In genomic region chr4:45646885-45647598, GRCh38 we compare ENCODE assay signal across 28 cellular contexts.
"Had no signal": no experiment of that assay in that cellular context is flagged by ENCODE, and none has a peak within 500 bp of the region (broad histone marks: within the 10 kb centered on the region; RNA-seq: fewer than 3 reads in every experiment).

No MANE protein-coding gene starts in this region.

- H3K9me3 ChIP-seq: adrenal gland, esophagus muscularis mucosa, left lung, lower lobe of right lung, neutrophil, ovary, psoas muscle, right atrium auricular region, upper lobe of right lung had no signal

- H3K27me3 ChIP-seq: adrenal gland, cardiac muscle cell, esophagus muscularis mucosa, foreskin keratinocyte, heart left ventricle, left lung, neutrophil, ovary, right atrium auricular region, upper lobe of right lung had no signal

- H3K27ac ChIP-seq: adrenal gland, cardiac muscle cell, esophagus muscularis mucosa, foreskin keratinocyte, heart left ventricle, left lung, lower lobe of right lung, neutrophil, ovary, psoas muscle, right atrium auricular region, upper lobe of right lung, WERI-Rb-1 had no signal

- H3K4me1 ChIP-seq: adrenal gland, foreskin keratinocyte, heart left ventricle, left lung, lower lobe of right lung, psoas muscle, right atrium auricular region, upper lobe of right lung had no signal

- DNase-seq: activated CD4-positive, alpha-beta T cell treated with anti-CD3 and anti-CD28 coated beads for 48 hours; activated CD4-positive, alpha-beta T cell treated with anti-CD3 and anti-CD28 coated beads, Interleukin-2, amount 50 U/mL, for 48 hours; activated CD8-positive, alpha-beta memory T cell treated with anti-CD3 and anti-CD28 coated beads for 24 hours; activated effector memory CD4-positive, alpha-beta T cell treated with anti-CD3 and anti-CD28 coated beads, Interleukin-2, amount 50 U/mL, for 16 hours; activated naive CD4-positive, alpha-beta T cell treated with anti-CD3 and anti-CD28 coated beads for 36 hours; activated naive CD8-positive, alpha-beta T cell treated with anti-CD3 and anti-CD28 coated beads for 36 hours; adrenal gland; aorta; cerebellar nuclear complex; cortex of kidney; foreskin keratinocyte; heart left ventricle; kidney glomerular epithelial cell; left lung; lower lobe of right lung; mesendoderm; nephron progenitor cell; ovary; psoas muscle; stimulated activated CD4-positive, alpha-beta T cell treated with anti-CD3 and anti-CD28 coated beads, Interleukin-4, amount 100 ng/mL, for 1 hour; T-helper 1 cell; upper lobe of right lung; WERI-Rb-1 had no signal

- H3K4me3 ChIP-seq: adrenal gland, cardiac muscle cell, esophagus muscularis mucosa, heart left ventricle, left lung, lower lobe of right lung, ovary, psoas muscle, right atrium auricular region, upper lobe of right lung had no signal

- H3K36me3 ChIP-seq: adrenal gland, cardiac muscle cell, esophagus muscularis mucosa, heart left ventricle, left lung, lower lobe of right lung, neutrophil, ovary, right atrium auricular region, upper lobe of right lung, WERI-Rb-1 had no signal

- ATAC-seq: activated CD4-positive, CD25-positive, alpha-beta regulatory T cell treated with anti-CD3 and anti-CD28 coated beads, Interleukin-2, amount 50 U/mL, for 24 hours; foreskin keratinocyte; heart left ventricle; left lung; lower lobe of right lung; psoas muscle; upper lobe of right lung had no signal
